Comparison of ENCODE assay signal across 27 cellular contexts in genomic region chrX:150409486-150409885, GRCh38.
"Had no signal": no experiment of that assay in that cellular context is flagged by ENCODE, and none has a peak within 500 bp of the region (broad histone marks: within the 10 kb centered on the region; RNA-seq: fewer than 3 reads in every experiment).

No MANE protein-coding gene starts in this region.

- H3K27ac ChIP-seq: brain microvascular endothelial cell, KMS-11, VCaP had no signal

- H3K36me3 ChIP-seq: brain microvascular endothelial cell had no signal

- H3K27ac Mint-ChIP-seq: activated naive CD8-positive, alpha-beta T cell treated with anti-CD3 and anti-CD28 coated beads for 36 hours; activated T-cell treated with anti-CD3 and anti-CD28 coated beads, Interleukin-2, amount 50 U/mL, for 24 hours had no signal

- H3K27me3 Mint-ChIP-seq: activated CD4-positive, alpha-beta memory T cell treated with anti-CD3 and anti-CD28 coated beads, Interleukin-2, amount 10 ng/mL, durations not matched to agents 7 days and 5 days; activated naive CD8-positive, alpha-beta T cell treated with anti-CD3 and anti-CD28 coated beads for 36 hours; central memory CD8-positive, alpha-beta T cell had no signal

- H3K36me3 Mint-ChIP-seq: activated naive CD8-positive, alpha-beta T cell treated with anti-CD3 and anti-CD28 coated beads for 36 hours had no signal

- H3K27me3 ChIP-seq: brain microvascular endothelial cell had no signal

- H3K4me3 Mint-ChIP-seq: activated CD4-positive, alpha-beta memory T cell treated with anti-CD3 and anti-CD28 coated beads, Interleukin-2, amount 10 ng/mL, durations not matched to agents 7 days and 5 days; activated naive CD4-positive, alpha-beta T cell treated with anti-CD3 and anti-CD28 coated beads, Interleukin-2, amount 10 ng/mL, durations not matched to agents 7 days and 5 days; activated naive CD8-positive, alpha-beta T cell treated with anti-CD3 and anti-CD28 coated beads for 36 hours; activated T-cell treated with anti-CD3 and anti-CD28 coated beads, Interleukin-2, amount 50 U/mL, for 24 hours had no signal

- ATAC-seq: Panc1 had no signal

- DNase-seq: activated CD4-positive, alpha-beta memory T cell treated with anti-CD3 and anti-CD28 coated beads, Interleukin-2, amount 10 ng/mL, durations not matched to agents 7 days and 5 days; activated CD4-positive, alpha-beta T cell treated with anti-CD3 and anti-CD28 coated beads for 1 hour; activated CD4-positive, alpha-beta T cell treated with anti-CD3 and anti-CD28 coated beads for 48 hours; activated CD4-positive, CD25-positive, alpha-beta regulatory T cell; activated CD8-positive, alpha-beta memory T cell treated with anti-CD3 and anti-CD28 coated beads for 24 hours; activated effector memory CD4-positive, alpha-beta T cell treated with Interleukin-2 at 50 U/mL for 16 hours; activated naive CD4-positive, alpha-beta T cell treated with anti-CD3 and anti-CD28 coated beads, Interleukin-2, amount 10 ng/mL, durations not matched to agents 7 days and 5 days; activated naive CD8-positive, alpha-beta T cell treated with anti-CD3 and anti-CD28 coated beads for 36 hours; activated T-cell treated with anti-CD3 and anti-CD28 coated beads, Interleukin-2, amount 50 U/mL, for 24 hours; amniotic stem cell; aorta; brain microvascular endothelial cell; MM.1S; NCI-H1092 treated with DMSO at 0.1 percent for 48 hours; NCI-H146; NCI-H2081; NCI-H345; NCI-H524 treated with DMSO at 0.1 percent for 48 hours; SIG-M5; SW 1271; T-helper 1 cell; T-helper 2 cell; T-helper 9 cell had no signal

- H3K9me3 Mint-ChIP-seq: activated CD4-positive, alpha-beta memory T cell treated with anti-CD3 and anti-CD28 coated beads, Interleukin-2, amount 10 ng/mL, durations not matched to agents 7 days and 5 days; activated naive CD4-positive, alpha-beta T cell treated with anti-CD3 and anti-CD28 coated beads, Interleukin-2, amount 10 ng/mL, durations not matched to agents 7 days and 5 days; activated naive CD8-positive, alpha-beta T cell treated with anti-CD3 and anti-CD28 coated beads for 36 hours; activated T-cell treated with anti-CD3 and anti-CD28 coated beads, Interleukin-2, amount 50 U/mL, for 24 hours; central memory CD8-positive, alpha-beta T cell had no signal
